In the genomic region with DNA sequence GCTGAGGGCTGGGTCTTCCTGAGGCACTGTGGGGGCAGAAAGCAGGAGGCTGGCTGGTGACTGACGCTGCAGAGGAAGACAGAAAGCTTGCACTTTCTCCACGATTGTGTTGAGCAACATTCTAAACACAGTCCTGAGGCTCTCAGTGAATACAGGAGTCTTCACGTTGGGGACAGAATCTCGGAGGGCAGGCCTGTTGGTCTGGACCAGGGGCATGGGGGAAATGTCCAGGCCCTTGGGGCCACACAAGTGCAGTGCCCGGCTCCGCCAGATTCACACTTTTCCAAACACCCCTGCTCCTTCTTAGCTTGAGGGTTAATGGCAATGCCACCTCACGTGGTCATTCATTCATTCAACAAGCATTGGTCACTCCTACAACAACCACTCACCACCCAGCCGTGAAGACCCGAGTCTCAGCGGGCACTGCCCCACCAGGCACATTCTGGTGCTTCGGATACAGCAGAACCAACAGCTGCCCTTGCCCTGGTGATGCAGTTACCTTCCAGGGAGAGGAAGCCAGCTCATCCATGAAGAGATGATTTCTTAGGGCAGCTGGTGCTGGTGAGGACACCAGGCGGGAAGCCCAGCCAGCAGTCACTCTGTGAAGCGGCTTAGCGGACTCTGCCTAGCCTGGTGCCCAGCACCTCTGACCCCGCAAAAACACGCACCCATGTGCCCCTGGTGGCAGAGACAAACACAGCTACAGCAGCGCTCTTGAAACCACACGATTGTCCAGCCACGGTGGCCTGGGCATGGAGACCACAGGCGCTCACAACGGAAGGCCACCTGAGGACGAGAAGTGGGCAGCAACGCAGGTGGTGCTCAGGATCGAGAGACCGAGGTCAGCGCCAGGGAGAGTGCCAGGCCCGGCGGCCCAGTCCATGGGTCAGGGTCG, we compare ENCODE assay signal across 1 cellular context.
TF ChIP-seq lines count a peak whose summit lies in the region.

No MANE protein-coding gene starts in this region.

TF ChIP-seq in HepG2, 621 proteins besides CTCF, POLR2A, EP300 and RAD21:
- TF ChIP-seq ZNF225 (CRISPR knock-in tag; IDR thresholded peaks at IDR 0.05) (peak; percentile 72; the same call in 1 of the 2 replicates), YEATS4 (CRISPR knock-in tag; IDR thresholded peaks at IDR 0.05; ENCODE audit: borderline replicate concordance) (no peak), ZFX (CRISPR knock-in tag; IDR thresholded peaks at IDR 0.05; ENCODE audit: low read depth) (no peak)
